In genomic region chr10:115932099-115932498, GRCh38 we compare ENCODE assay signal across 31 cellular contexts.
"Had no signal": no experiment of that assay in that cellular context is flagged by ENCODE, and none has a peak within 500 bp of the region (broad histone marks: within the 10 kb centered on the region; RNA-seq: fewer than 3 reads in every experiment).

No MANE protein-coding gene starts in this region.

- DNase-seq: activated B cell treated with CpG ODN at 0.5 μM for 24 hours; activated CD4-positive, alpha-beta memory T cell treated with anti-CD3 and anti-CD28 coated beads for 36 hours; activated CD4-positive, alpha-beta T cell treated with anti-CD3 and anti-CD28 coated beads for 4 hours; activated CD4-positive, alpha-beta T cell treated with anti-CD3 and anti-CD28 coated beads, Interleukin-2, amount 10 ng/mL, durations not matched to agents 24 days and 14 days; activated CD4-positive, alpha-beta T cell treated with anti-CD3 and anti-CD28 coated beads, Interleukin-2, amount 50 U/mL, for 1 hour; activated CD4-positive, alpha-beta T cell treated with anti-CD3 and anti-CD28 coated beads, Interleukin-2, amount 50 U/mL, for 4 hours; activated CD4-positive, CD25-positive, alpha-beta regulatory T cell treated with anti-CD3 and anti-CD28 coated beads, Interleukin-2, amount 50 U/mL, for 72 hours; activated CD8-positive, alpha-beta memory T cell treated with anti-CD3 and anti-CD28 coated beads, Interleukin-2, amount 50 U/mL, for 4 hours; activated CD8-positive, alpha-beta T cell treated with anti-CD3 and anti-CD28 coated beads for 36 hours; activated effector memory CD4-positive, alpha-beta T cell treated with anti-CD3 and anti-CD28 coated beads, Interleukin-2, amount 50 U/mL, for 16 hours; activated gamma-delta T cell treated with Interleukin-2 at 50 U/mL for 16 hours; activated naive CD4-positive, alpha-beta T cell; activated naive CD4-positive, alpha-beta T cell treated with anti-CD3 and anti-CD28 coated beads for 36 hours; activated naive CD4-positive, alpha-beta T cell treated with anti-CD3 and anti-CD28 coated beads, Interleukin-2, amount 50 U/mL, for 16 hours; activated naive CD8-positive, alpha-beta T cell treated with anti-CD3 and anti-CD28 coated beads for 36 hours; activated T-cell treated with anti-CD3 and anti-CD28 coated beads for 4 hours; activated T-cell treated with anti-CD3 and anti-CD28 coated beads, Interleukin-2, amount 50 U/mL, for 1 hour; activated T-cell treated with anti-CD3 and anti-CD28 coated beads, Interleukin-2, amount 50 U/mL, for 4 hours; activated T-cell treated with anti-CD3 and anti-CD28 coated beads, Interleukin-2, amount 50 U/mL, for 72 hours; adrenal gland; amniotic stem cell; aorta; body of pancreas; brain microvascular endothelial cell; central memory CD4-positive, alpha-beta T cell; T-helper 2 cell; T-helper 9 cell had no signal

- H3K27ac ChIP-seq: adrenal gland, body of pancreas, brain microvascular endothelial cell, breast epithelium, VCaP had no signal

- H3K4me3 ChIP-seq: adrenal gland, body of pancreas, breast epithelium had no signal

- H3K27me3 ChIP-seq: adrenal gland, body of pancreas, brain microvascular endothelial cell, breast epithelium had no signal

- H3K4me1 ChIP-seq: adrenal gland, body of pancreas, breast epithelium had no signal

- H3K9me3 ChIP-seq: adrenal gland, body of pancreas, breast epithelium had no signal

- H3K36me3 ChIP-seq: adrenal gland, brain microvascular endothelial cell, breast epithelium had no signal

- ATAC-seq: activated CD8-positive, alpha-beta T cell treated with anti-CD3 and anti-CD28 coated beads for 36 hours; activated naive CD4-positive, alpha-beta T cell treated with anti-CD3 and anti-CD28 coated beads, Interleukin-2, amount 50 U/mL, for 72 hours; activated T-cell treated with anti-CD3 and anti-CD28 coated beads, Interleukin-2, amount 50 U/mL, for 4 hours; activated T-cell treated with anti-CD3 and anti-CD28 coated beads, Interleukin-2, amount 50 U/mL, for 72 hours; activated T-helper 17 cell treated with anti-CD3 and anti-CD28 coated beads, Interleukin-2, amount 50 U/mL, for 72 hours; body of pancreas had no signal
